8 cellular contexts compared by ENCODE assay signal in genomic region chr11:17014774-17015638, GRCh38. TPM values are rescaled to one million over a fixed set of nuclear protein-coding genes. Genes with fewer than 3 reads are reported as not detected.
DNase-seq lines count a peak whose midpoint lies in the region; ATAC-seq, FAIRE-seq and TF ChIP-seq lines count a peak whose summit lies in the region.

No MANE protein-coding gene starts in this region.

- no peak for DNase-seq in CD14-positive monocyte (ENCODE audit: low spot score)
- peak; percentile 90 for DNase-seq in H54 (ENCODE audit: insufficient read length, low spot score)
- DNase-seq in OCI-LY7 (ENCODE audit: low spot score) = no peak
- peak; percentile 45 for DNase-seq in brain microvascular endothelial cell
- peak; percentile 77 for DNase-seq in left kidney (ENCODE audit: low read depth, low spot score)
- DNase-seq in stimulated activated naive CD8-positive, alpha-beta T cell treated with anti-CD3 and anti-CD28 coated beads, Interleukin-15, amount 100 ng/mL, for 72 hours = peak; percentile 22 to 35

- no peaks in the 10 kb centered on the region for H4K20me1 ChIP-seq in OCI-LY7 (ENCODE audit: insufficient read depth, low read length)

- H3K9me2 ChIP-seq in OCI-LY7 (ENCODE audit: insufficient read depth, low read length) = no peaks in the 10 kb centered on the region

- H3K36me3 ChIP-seq in OCI-LY7 (ENCODE audit: insufficient read depth, low read length) (no peaks in the 10 kb centered on the region), brain microvascular endothelial cell (replicated peaks) (no peaks in the 10 kb centered on the region)

- H3K27ac ChIP-seq in OCI-LY7 (ENCODE audit: low read depth, low read length, poor library complexity, severe bottlenecking) (no peak overlapping the region), brain microvascular endothelial cell (no peak overlapping the region)

- CTCF ChIA-PET in OCI-LY7 (lab: Charles Lee; ENCODE audit: unreplicated experiment) = no interaction called here

- no peak overlapping the region for H2AFZ ChIP-seq in OCI-LY7 (ENCODE audit: low read length)

- H3K4me2 ChIP-seq in OCI-LY7 (ENCODE audit: low read length) = no peak overlapping the region

- H3K4me1 Mint-ChIP-seq in CD14-positive monocyte = peaks cover 6% of the 10 kb centered on the region
- H3K4me1 Mint-ChIP-seq in stimulated activated naive CD8-positive, alpha-beta T cell treated with anti-CD3 and anti-CD28 coated beads, Interleukin-15, amount 100 ng/mL, for 72 hours = peaks cover 13% of the 10 kb centered on the region

- ATAC-seq in stimulated activated naive CD8-positive, alpha-beta T cell treated with anti-CD3 and anti-CD28 coated beads, Interleukin-15, amount 100 ng/mL, for 72 hours = peak; percentile 61
- ATAC-seq in HG03097 (IDR thresholded peaks at IDR 0.05; ENCODE audit: low FRiP score, unreplicated experiment) (no peak), HG02588 (IDR thresholded peaks at IDR 0.05; ENCODE audit: unreplicated experiment) (no peak)

- no peak overlapping the region for H3K27ac Mint-ChIP-seq in CD14-positive monocyte
- H3K27ac Mint-ChIP-seq in stimulated activated naive CD8-positive, alpha-beta T cell treated with anti-CD3 and anti-CD28 coated beads, Interleukin-15, amount 100 ng/mL, for 72 hours = peak overlapping the region; percentile 51 to 69

- peak; percentile 66 for FAIRE-seq in H54 (lab: Jason Lieb, UNC)

- H3K9me3 Mint-ChIP-seq in CD14-positive monocyte = peaks cover 0 to 13% (median 6%) of the 10 kb centered on the region in 7 donors
- no peaks in the 10 kb centered on the region for H3K9me3 Mint-ChIP-seq in stimulated activated naive CD8-positive, alpha-beta T cell treated with anti-CD3 and anti-CD28 coated beads, Interleukin-15, amount 100 ng/mL, for 72 hours

- intact Hi-C loops in CD14-positive monocyte (cut with micrococcal nuclease) (no loop called here), OCI-LY7 (cut with micrococcal nuclease; ENCODE audit: unreplicated experiment) (no loop called here)

- BruUV-seq in OCI-LY7 (replicated peaks; lab: Mats Ljungman, UMichigan) = no TSS peak

- in situ Hi-C loops in brain microvascular endothelial cell (cut with HindIII; ENCODE audit: low pct_ligation_motif_present, low sequenced_read_pairs) = no loop called here

- H3K9me3 ChIP-seq in OCI-LY7 (ENCODE audit: low read length) = no peaks in the 10 kb centered on the region

- peaks cover 31 to 42% (median 31%) of the 10 kb centered on the region in 3 donors for H3K27me3 Mint-ChIP-seq in CD14-positive monocyte (ENCODE audit: low read depth in 3 of 3)
- H3K27me3 Mint-ChIP-seq in stimulated activated naive CD8-positive, alpha-beta T cell treated with anti-CD3 and anti-CD28 coated beads, Interleukin-15, amount 100 ng/mL, for 72 hours = peaks cover 27% of the 10 kb centered on the region

- peaks cover 3% of the 10 kb centered on the region for H3K27me3 ChIP-seq in brain microvascular endothelial cell (replicated peaks)

- H3K4me3 ChIP-seq in OCI-LY7 (ENCODE audit: low read depth, low read length, poor library complexity, severe bottlenecking) = no peak overlapping the region
- peak overlapping the region; percentile 29 for H3K4me3 ChIP-seq in brain microvascular endothelial cell (ENCODE audit: low read depth, low read length)

- peak overlapping the region; percentile 74 to 92 for H3K4me3 Mint-ChIP-seq in CD14-positive monocyte
- peak overlapping the region; percentile 87 to 89 for H3K4me3 Mint-ChIP-seq in stimulated activated naive CD8-positive, alpha-beta T cell treated with anti-CD3 and anti-CD28 coated beads, Interleukin-15, amount 100 ng/mL, for 72 hours

- H3K36me3 Mint-ChIP-seq in CD14-positive monocyte = peaks cover 0 to 6% of the 10 kb centered on the region in 2 donors

- no peaks in the 10 kb centered on the region for H3K4me1 ChIP-seq in OCI-LY7 (ENCODE audit: insufficient read depth, low read length, poor library complexity, severe bottlenecking)

- TF ChIP-seq POLR2A in H54 (IDR thresholded peaks at IDR 0.05; ENCODE audit: low read depth, low read length) = no peak

- POLR2A ChIA-PET in OCI-LY7 (lab: Charles Lee) = no interaction called here

- peak; percentile 53 for TF ChIP-seq CTCF in CD14-positive monocyte (IDR thresholded peaks at IDR 0.05)
- peak; percentile 36; the same call in 1 of the 2 replicates for TF ChIP-seq CTCF in OCI-LY7 (conservative IDR thresholded peaks at IDR 0.05; ENCODE audit: low read length)
- peak; percentile 73 for TF ChIP-seq CTCF in brain microvascular endothelial cell (IDR thresholded peaks at IDR 0.05; ENCODE audit: low read depth, low read length, missing control alignments)

- no peaks in the 10 kb centered on the region for H3K79me2 ChIP-seq in OCI-LY7 (ENCODE audit: insufficient read depth, low read depth, low read length)

RNA-seq across cellular contexts. Expression of gene PLEKHA7, which starts 0.8 kb away (rescaled TPM):
- polyA plus RNA-seq in CD14-positive monocyte = under 1 TPM; 0.05 to 0.22 TPM
- 0.13 TPM in 1 of 2 replicates, not detected in the other for total RNA-seq in OCI-LY7 (2014; rRNA removed; shearing (Covaris generic))
- not detected in 2 replicates for total RNA-seq in OCI-LY7 (2022)

Comparison
In these comparisons a context has a peak if more than half of its experiments do, and no peak if none do; other contexts are left out.
1. DNase-seq: peak in H54 (single experiment), brain microvascular endothelial cell (single experiment), left kidney (single experiment) and stimulated activated naive CD8-positive, alpha-beta T cell treated with anti-CD3 and anti-CD28 coated beads, Interleukin-15, amount 100 ng/mL, for 72 hours (2 of 2); none in CD14-positive monocyte (single experiment) and OCI-LY7 (single experiment).
2. H3K27ac Mint-ChIP-seq: peak in stimulated activated naive CD8-positive, alpha-beta T cell treated with anti-CD3 and anti-CD28 coated beads, Interleukin-15, amount 100 ng/mL, for 72 hours (2 of 2); none in CD14-positive monocyte (0 of 7).
3. Peak in every context shown above with its lines, with median percentiles within 50 percentile points of each other: CTCF ChIP-seq.